ENCODE assay signal across 8 cellular contexts in genomic region chr10:84139126-84140035, GRCh38. TPM values are rescaled to one million over a fixed set of nuclear protein-coding genes. Genes with fewer than 3 reads are reported as not detected.
DNase-seq lines count a peak whose midpoint lies in the region; ATAC-seq, FAIRE-seq and TF ChIP-seq lines count a peak whose summit lies in the region.

GHITM (plus strand) TSS chr10:84139509; CDS start chr10:84141501, 1,992 bp downstream.

- TF ChIP-seq CTCF in VCaP (conservative IDR thresholded peaks at IDR 0.05) (peak; percentile 32), mammary epithelial cell (conservative IDR thresholded peaks at IDR 0.05 in 1 of 2, IDR thresholded peaks at IDR 0.05 in 1 of 2; ENCODE audit: extremely low read depth in 1 of 2, insufficient read depth in 1 of 2, low read depth in 1 of 2, low read length in 2 of 2) (peak; percentile 10 to 51)

- no peaks in the 10 kb centered on the region for H4K20me1 ChIP-seq in mammary epithelial cell (ENCODE audit: insufficient read depth, low read length)

- 1% methylated on average over 36 of the region's 61 CpGs for WGBS in mammary epithelial cell (ENCODE audit: low coverage, missing lambda C conversion rate)
- 0% methylated on average over 58 to 61 of the region's 61 CpGs for WGBS in small intestine, 3 donors

- in situ Hi-C loops in mammary epithelial cell (cut with MboI; ENCODE audit: low sequenced_read_pairs in 2 of 2) = no loop called here

- H3K4me1 ChIP-seq in ACC112 (ENCODE audit: control insufficient read depth, insufficient read depth, low read length, unreplicated experiment) (peaks cover 16% of the 10 kb centered on the region), mammary epithelial cell (ENCODE audit: insufficient read depth, low read length) (peaks cover 14% of the 10 kb centered on the region), iPS-20b (ENCODE audit: insufficient read depth, low read length) (peaks cover 11% of the 10 kb centered on the region; the same call in 1 of the 2 replicates), small intestine (ENCODE audit: control insufficient read depth in 2 of 2, insufficient read depth in 1 of 2, low read depth in 1 of 2, low read length in 1 of 2) (peaks cover 4 to 11% of the 10 kb centered on the region in 2 donors)

- CTCF ChIA-PET in mammary epithelial cell (lab: Charles Lee; ENCODE audit: low non-redundant PET) = no interaction called here

- peaks cover 28% of the 10 kb centered on the region for H3K79me2 ChIP-seq in ACC112 (ENCODE audit: control insufficient read depth, insufficient read depth, low read length, unreplicated experiment)
- peaks cover 38% of the 10 kb centered on the region for H3K79me2 ChIP-seq in mammary epithelial cell (ENCODE audit: insufficient read depth, low read length)

- peaks cover 4% of the 10 kb centered on the region for H3K27me3 ChIP-seq in ACC112 (ENCODE audit: insufficient read depth, low read length)
- no peaks in the 10 kb centered on the region for H3K27me3 ChIP-seq in mammary epithelial cell (ENCODE audit: insufficient read depth, low read length)
- no peaks in the 10 kb centered on the region for H3K27me3 ChIP-seq in iPS-20b (ENCODE audit: insufficient read depth, low read length)
- no peaks in the 10 kb centered on the region for H3K27me3 ChIP-seq in small intestine (ENCODE audit: control insufficient read depth in 2 of 2, insufficient read depth in 2 of 2, low read length in 2 of 2)

- H3K9me3 ChIP-seq in mammary epithelial cell (replicated peaks; ENCODE audit: insufficient read depth, low read length) (no peaks in the 10 kb centered on the region), iPS-20b (ENCODE audit: insufficient read depth, low read depth, low read length) (no peaks in the 10 kb centered on the region), small intestine (ENCODE audit: control insufficient read depth, low read depth) (no peaks in the 10 kb centered on the region)

- DNase-seq in NCI-H2196 (lab: John Stamatoyannopoulos, UW; ENCODE audit: unreplicated experiment) (peak; percentile 91), mammary epithelial cell (peak; percentile 97), small intestine (peak; percentile 99)

- ATAC-seq in GM18867 (IDR thresholded peaks at IDR 0.05; ENCODE audit: unreplicated experiment) (peak; percentile 98), HG03108 (IDR thresholded peaks at IDR 0.05; ENCODE audit: unreplicated experiment) (peak; percentile 99)

- H3K9ac ChIP-seq in mammary epithelial cell (ENCODE audit: insufficient read depth, low read length) (peak within 1 kb of the TSS; percentile 96), iPS-20b (ENCODE audit: low read depth, low read length) (peak within 1 kb of the TSS; percentile 96)

- peak within 1 kb of the TSS; percentile 90 for H3K4me2 ChIP-seq in mammary epithelial cell (ENCODE audit: insufficient read depth, low read depth, low read length)

- H3K27ac ChIP-seq in ACC112 (ENCODE audit: low read depth, low read length) = peak within 1 kb of the TSS; percentile 87
- peak within 1 kb of the TSS; percentile 79 for H3K27ac ChIP-seq in VCaP
- H3K27ac ChIP-seq in mammary epithelial cell (ENCODE audit: insufficient read depth, low read depth, low read length) = peak within 1 kb of the TSS; percentile 95
- H3K27ac ChIP-seq in iPS-20b (ENCODE audit: low read length) = peak within 1 kb of the TSS; percentile 67
- H3K27ac ChIP-seq in small intestine (ENCODE audit: low read depth in 1 of 2, low read length in 1 of 2) = peak within 1 kb of the TSS; percentile 93 to 100

- peak; percentile 96 for FAIRE-seq in small intestine (lab: Jason Lieb, UNC)

- peak within 1 kb of the TSS; percentile 98 for H2AFZ ChIP-seq in ACC112 (ENCODE audit: low read length, unreplicated experiment)
- peak within 1 kb of the TSS; percentile 100 for H2AFZ ChIP-seq in mammary epithelial cell (ENCODE audit: low read depth, low read length)

- peaks cover 19% of the 10 kb centered on the region for H3K36me3 ChIP-seq in ACC112 (ENCODE audit: insufficient read depth, low read length)
- peaks cover 14% of the 10 kb centered on the region for H3K36me3 ChIP-seq in mammary epithelial cell (ENCODE audit: insufficient read depth, low read length)
- peaks cover 30% of the 10 kb centered on the region for H3K36me3 ChIP-seq in iPS-20b (ENCODE audit: insufficient read depth, low read depth, low read length)
- H3K36me3 ChIP-seq in small intestine (ENCODE audit: control insufficient read depth in 2 of 2, insufficient read depth in 2 of 2, low read length in 2 of 2) = peaks cover 3 to 9% of the 10 kb centered on the region in 2 donors

- H3K4me3 ChIP-seq in ACC112 (ENCODE audit: low read depth, low read length) = peak within 1 kb of the TSS; percentile 99
- H3K4me3 ChIP-seq in mammary epithelial cell (replicated peaks in 1 of 3; ENCODE audit: insufficient read depth in 1 of 3, low read depth in 2 of 3, low read length in 3 of 3) = peak within 1 kb of the TSS; percentile 79 to 97 (median 96)
- H3K4me3 ChIP-seq in iPS-20b (ENCODE audit: low read length) = peak within 1 kb of the TSS; percentile 95
- H3K4me3 ChIP-seq in small intestine (ENCODE audit: low read depth in 1 of 2, low read length in 2 of 2) = peak within 1 kb of the TSS; percentile 74 to 79

- dilution Hi-C loops in mammary epithelial cell (cut with HindIII; ENCODE audit: low sequenced_read_pairs) = no loop called here

- intact Hi-C loops in mammary epithelial cell (cut with micrococcal nuclease) = loop anchor here (1.0 kb wide), 1 partner anchor 40 kb away; no protein-coding TSS in a partner anchor

- BruUV-seq in mammary epithelial cell (replicated peaks; lab: Mats Ljungman, UMichigan) = no TSS peak

RNA-seq across cellular contexts. Expression of gene GHITM, which starts in this region (rescaled TPM):
- 100 to 1,000 TPM; 165 to 199 TPM for total RNA-seq in mammary epithelial cell
- polyA plus RNA-seq in mammary epithelial cell (147 TPM), small intestine (100 to 1,000 TPM; 232 to 301 (median 256) TPM)
- 102 TPM for polyA minus RNA-seq in mammary epithelial cell

Comparison
In these comparisons a context has a peak if more than half of its experiments do, and no peak if none do; other contexts are left out.
1. Peak in every context shown above with its lines: DNase-seq, ATAC-seq, H3K4me3 ChIP-seq and H3K27ac ChIP-seq.